14 cellular contexts compared by ENCODE assay signal in genomic region chr5:133059621-133060020, GRCh38.
"Had no signal": no experiment of that assay in that cellular context is flagged by ENCODE, and none has a peak within 500 bp of the region (broad histone marks: within the 10 kb centered on the region; RNA-seq: fewer than 3 reads in every experiment).

No MANE protein-coding gene starts in this region.

- H3K9me3 ChIP-seq: ascending aorta, esophagus squamous epithelium, mucosa of descending colon, sigmoid colon, testis had no signal

- H3K36me3 ChIP-seq: ascending aorta, esophagus squamous epithelium, sigmoid colon had no signal

- H3K36me3 Mint-ChIP-seq: T-cell had no signal

- H3K4me3 ChIP-seq: ascending aorta, esophagus squamous epithelium, mucosa of descending colon, sigmoid colon, testis had no signal

- H3K4me3 Mint-ChIP-seq: activated CD8-positive, alpha-beta memory T cell treated with anti-CD3 and anti-CD28 coated beads, Interleukin-2, amount 10 ng/mL, durations not matched to agents 7 days and 5 days; activated T-cell treated with anti-CD3 and anti-CD28 coated beads, Interleukin-2, amount 50 U/mL, for 72 hours; nephron; T-cell had no signal

- H3K9me3 Mint-ChIP-seq: activated T-cell treated with anti-CD3 and anti-CD28 coated beads, Interleukin-2, amount 50 U/mL, for 72 hours; nephron; T-cell had no signal

- ATAC-seq: activated CD8-positive, alpha-beta memory T cell treated with anti-CD3 and anti-CD28 coated beads, Interleukin-2, amount 10 ng/mL, durations not matched to agents 7 days and 5 days; activated T-cell treated with anti-CD3 and anti-CD28 coated beads, Interleukin-2, amount 50 U/mL, for 72 hours; left colon; mucosa of descending colon; T-cell had no signal

- DNase-seq: activated CD4-positive, alpha-beta T cell treated with anti-CD3 and anti-CD28 coated beads, Interleukin-2, amount 50 U/mL, for 4 hours; activated CD8-positive, alpha-beta memory T cell treated with anti-CD3 and anti-CD28 coated beads, Interleukin-2, amount 10 ng/mL, durations not matched to agents 7 days and 5 days; activated T-cell treated with anti-CD3 and anti-CD28 coated beads, Interleukin-2, amount 50 U/mL, for 72 hours; esophagus squamous epithelium; foreskin fibroblast; left colon; mucosa of descending colon; sigmoid colon; stimulated activated CD4-positive, alpha-beta T cell treated with anti-CD3 and anti-CD28 coated beads, Interleukin-2, amount 100 ng/mL, for 24 hours; stimulated activated naive CD4-positive, alpha-beta T cell; T-cell; testis had no signal

- H3K27me3 ChIP-seq: ascending aorta, esophagus squamous epithelium, sigmoid colon, testis had no signal

- H3K27ac ChIP-seq: ascending aorta, esophagus squamous epithelium, sigmoid colon, testis had no signal

- H3K27ac Mint-ChIP-seq: activated CD8-positive, alpha-beta memory T cell treated with anti-CD3 and anti-CD28 coated beads, Interleukin-2, amount 10 ng/mL, durations not matched to agents 7 days and 5 days; activated T-cell treated with anti-CD3 and anti-CD28 coated beads, Interleukin-2, amount 50 U/mL, for 72 hours had no signal

- H3K27me3 Mint-ChIP-seq: activated CD8-positive, alpha-beta memory T cell treated with anti-CD3 and anti-CD28 coated beads, Interleukin-2, amount 10 ng/mL, durations not matched to agents 7 days and 5 days; T-cell had no signal
